8 cellular contexts compared by ENCODE assay signal in the genomic region with DNA sequence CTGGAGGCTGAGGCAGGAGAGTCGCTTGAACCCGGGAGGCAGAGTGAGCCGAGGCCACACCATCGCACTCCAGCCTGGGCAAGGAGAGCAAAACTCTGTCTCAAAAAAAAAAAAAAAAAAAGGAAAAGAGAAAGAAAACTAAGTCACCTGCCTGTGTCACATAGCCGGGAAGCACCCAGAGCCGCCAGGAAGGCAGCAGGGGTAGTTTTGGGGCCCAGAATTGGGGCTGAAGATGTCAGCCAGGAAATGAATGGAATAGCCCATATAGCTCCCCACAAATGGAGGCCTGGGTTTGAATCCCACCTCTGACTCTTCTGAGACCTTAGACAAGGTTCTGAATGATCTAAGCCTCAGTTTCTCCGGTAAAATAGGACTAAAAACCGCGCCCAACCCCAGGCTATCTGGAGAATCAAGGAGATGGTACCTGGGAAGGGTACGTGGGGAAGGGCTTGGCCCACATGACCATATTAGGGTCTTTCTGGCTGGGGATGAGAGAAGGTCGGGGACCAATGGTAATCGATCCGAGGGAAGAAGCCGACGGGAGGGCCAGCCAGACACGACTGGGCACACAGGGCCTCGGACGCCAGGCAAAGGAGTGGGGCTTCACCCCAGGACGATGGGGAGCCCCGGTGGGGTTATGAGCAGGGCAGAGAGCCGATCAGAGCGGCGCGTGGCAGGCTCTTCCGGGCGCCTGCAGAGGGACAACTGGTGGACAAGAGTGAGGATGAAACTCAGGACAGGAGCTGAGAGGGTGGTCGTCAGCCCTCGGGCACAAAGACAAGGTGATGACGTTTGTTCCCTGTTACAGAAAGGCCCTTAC. TPM values are rescaled to one million over a fixed set of nuclear protein-coding genes. Genes with fewer than 3 reads are reported as not detected.
DNase-seq lines count a peak whose midpoint lies in the region; ATAC-seq and TF ChIP-seq lines count a peak whose summit lies in the region.

No MANE protein-coding gene starts in this region.

- 19% methylated on average over 29 of the region's 29 CpGs for whole genome bisulfite sequencing in prostate gland

- intact Hi-C loops in prostate gland (cut with DNase I), result loop anchor here (10.0 kb wide), 1 partner anchor 108 kb away; no protein-coding TSS in a partner anchor

- H3K27ac ChIP-seq in prostate gland, result peak overlapping the region; percentile 38 to 59

- H3K4me3 ChIP-seq in prostate gland, result peak overlapping the region; percentile 74

- TF ChIP-seq POLR2A in prostate gland (IDR thresholded peaks at IDR 0.05), result no peak

- H3K9me3 ChIP-seq in prostate gland, result no peaks in the 10 kb centered on the region

- DNase-seq in stimulated activated naive CD4-positive, alpha-beta T cell (lab: John Stamatoyannopoulos, UW), result peak in 4 of 6 experiments; percentile 39 to 64 (median 52)
- DNase-seq in stimulated activated naive CD4-positive, alpha-beta T cell treated with Interleukin-2 at 50 U/mL for 16 hours (lab: John Stamatoyannopoulos, UW), result no peak
- DNase-seq in foreskin melanocyte (peak; percentile 16), prostate gland (ENCODE audit: low spot score) (no peak), midbrain (lab: John Stamatoyannopoulos, UW) (no peak), SIG-M5 treated with dmso at 0.1 percent for 504 hours (lab: John Stamatoyannopoulos, UW; ENCODE audit: unreplicated experiment) (no peak)

- no peaks in the 10 kb centered on the region for H3K36me3 ChIP-seq in prostate gland

- peak overlapping the region; percentile 82 for H3K4me3 Mint-ChIP-seq in T-helper 1 cell treated with Interleukin-12 subunit alpha and Interleukin-12 subunit beta and Interleukin-4 antibody, amounts not matched to agents 30 μg/mL and 1 μg/mL, for 36 hours

- H3K9me3 Mint-ChIP-seq in T-helper 1 cell treated with Interleukin-12 subunit alpha and Interleukin-12 subunit beta and Interleukin-4 antibody, amounts not matched to agents 30 μg/mL and 1 μg/mL, for 36 hours, result no peaks in the 10 kb centered on the region

- H3K4me1 Mint-ChIP-seq in T-helper 1 cell treated with Interleukin-12 subunit alpha and Interleukin-12 subunit beta and Interleukin-4 antibody, amounts not matched to agents 30 μg/mL and 1 μg/mL, for 36 hours (ENCODE audit: low read depth), result peaks cover 29% of the 10 kb centered on the region

- ATAC-seq in HG03066 (IDR thresholded peaks at IDR 0.05; ENCODE audit: low read depth, unreplicated experiment), result peak; percentile 23

- H3K27me3 Mint-ChIP-seq in T-helper 1 cell treated with Interleukin-12 subunit alpha and Interleukin-12 subunit beta and Interleukin-4 antibody, amounts not matched to agents 30 μg/mL and 1 μg/mL, for 36 hours (ENCODE audit: low read depth), result peaks cover 34% of the 10 kb centered on the region

- H3K27ac Mint-ChIP-seq in T-helper 1 cell treated with Interleukin-12 subunit alpha and Interleukin-12 subunit beta and Interleukin-4 antibody, amounts not matched to agents 30 μg/mL and 1 μg/mL, for 36 hours, result peak overlapping the region; percentile 83

- no peak for TF ChIP-seq CTCF in prostate gland (IDR thresholded peaks at IDR 0.05)

- H3K36me3 Mint-ChIP-seq in T-helper 1 cell treated with Interleukin-12 subunit alpha and Interleukin-12 subunit beta and Interleukin-4 antibody, amounts not matched to agents 30 μg/mL and 1 μg/mL, for 36 hours (ENCODE audit: low read depth), result peaks cover 2% of the 10 kb centered on the region

- H3K27me3 ChIP-seq in prostate gland (replicated peaks; ENCODE audit: insufficient read depth), result peaks cover 9% of the 10 kb centered on the region

- H3K4me1 ChIP-seq in prostate gland (replicated peaks), result no peaks in the 10 kb centered on the region

RNA-seq across cellular contexts. Expression of a gene that starts 14.4 kb away (rescaled TPM):
- total RNA-seq in prostate gland, result 10 to 100 TPM; 48.7 to 52.2 TPM

RNA-seq across cellular contexts. Expression of a gene that starts 19.7 kb away (rescaled TPM):
- 1 to 10 TPM in 1 of 2 donors, under 1 TPM in 1; 0.36 to 5.6 TPM for total RNA-seq in prostate gland

Comparison
In these comparisons a context has a peak if more than half of its experiments do, and no peak if none do; other contexts are left out.
1. DNase-seq: peak in stimulated activated naive CD4-positive, alpha-beta T cell (4 of 6) and foreskin melanocyte (single experiment); none in stimulated activated naive CD4-positive, alpha-beta T cell treated with Interleukin-2 at 50 U/mL for 16 hours (single experiment), prostate gland (single experiment), midbrain (single experiment) and SIG-M5 treated with dmso at 0.1 percent for 504 hours (single experiment).